18 cellular contexts compared by ENCODE assay signal in the genomic region with DNA sequence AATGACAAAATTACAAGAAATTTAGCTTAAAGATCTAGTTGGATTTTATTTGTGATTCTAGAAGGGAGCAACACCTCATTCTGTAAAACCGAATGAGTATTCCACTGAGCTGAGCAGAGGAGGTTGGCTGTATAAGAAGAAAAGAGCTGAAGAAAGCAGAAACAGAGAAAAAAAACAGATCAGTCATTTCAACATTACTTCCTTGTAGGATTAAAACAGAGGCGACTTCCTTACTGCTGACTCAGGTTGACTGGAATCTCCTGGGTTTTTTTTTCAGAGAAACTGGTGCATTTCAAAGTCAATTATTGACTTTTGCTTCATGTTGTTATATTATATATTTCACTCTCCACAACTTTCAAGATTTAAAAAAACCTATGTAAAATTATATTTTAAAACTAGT.
DNase-seq lines count a peak whose midpoint lies in the region; ATAC-seq, FAIRE-seq and TF ChIP-seq lines count a peak whose summit lies in the region.
"Had no signal": no experiment of that assay in that cellular context is flagged by ENCODE, and none has a peak within 500 bp of the region (broad histone marks: within the 10 kb centered on the region; RNA-seq: fewer than 3 reads in every experiment).

No MANE protein-coding gene starts in this region.

- H3K36me3 Mint-ChIP-seq in T-helper 2 cell treated with Interferon-gamma antibody and Interleukin-4, amounts not matched to agents 5 μg/mL and 100 μg/mL, for 36 hours (ENCODE audit: low read depth): no peaks in the 10 kb centered on the region

- POLR2A ChIA-PET in HepG2 (lab: Yijun Ruan, JAX): no interaction called here

- CTCF ChIA-PET in mammary epithelial cell (lab: Charles Lee; ENCODE audit: low non-redundant PET) (no interaction called here), HepG2 (lab: Yijun Ruan, JAX; ENCODE audit: low intra/inter-chr PET ratio, low total read pairs) (no interaction called here)

- H3K9ac ChIP-seq in mammary epithelial cell (ENCODE audit: insufficient read depth, low read length) (no peak overlapping the region), HepG2 (ENCODE audit: insufficient read depth, low read depth, low read length) (no peak overlapping the region)

- TF ChIP-seq EP300 in HepG2 (IDR thresholded peaks at IDR 0.05; ENCODE audit: low read depth in 2 of 2, low read length in 2 of 2) (no peak), HepG2 (CRISPR knock-in tag; IDR thresholded peaks at IDR 0.05; ENCODE audit: borderline replicate concordance) (no peak)

- no peak for TF ChIP-seq RAD21 in HepG2 (CRISPR knock-in tag; IDR thresholded peaks at IDR 0.05)

- H3K4me3 Mint-ChIP-seq in T-helper 2 cell treated with Interferon-gamma antibody and Interleukin-4, amounts not matched to agents 5 μg/mL and 100 μg/mL, for 36 hours: no peak overlapping the region
- H3K4me3 Mint-ChIP-seq: T-helper 1 cell treated with Interleukin-12 subunit alpha and Interleukin-12 subunit beta and Interleukin-4 antibody, amounts not matched to agents 30 μg/mL and 1 μg/mL, for 36 hours had no signal

- intact Hi-C loops in mammary epithelial cell (cut with micrococcal nuclease) (no loop called here), HepG2 (cut with micrococcal nuclease; ENCODE audit: unreplicated experiment) (no loop called here)

- WGBS in mammary epithelial cell (ENCODE audit: low coverage, missing lambda C conversion rate): 15% methylated on average over 2 of the region's 2 CpGs
- WGBS in HepG2 (ENCODE audit: low lambda C conversion rate): 3% methylated on average over 2 of the region's 2 CpGs

- no peak for ATAC-seq in HepG2
- ATAC-seq: gastrocnemius medialis had no signal

- no peaks in the 10 kb centered on the region for H3K27me3 ChIP-seq in mammary epithelial cell (ENCODE audit: insufficient read depth, low read length)
- H3K27me3 ChIP-seq in HepG2 (ENCODE audit: control insufficient read depth in 1 of 2, insufficient read depth in 2 of 2, low read length in 2 of 2): no peaks in the 10 kb centered on the region
- H3K27me3 ChIP-seq: gastrocnemius medialis had no signal

- FAIRE-seq in HepG2 (lab: Jason Lieb, UNC): no peak
- FAIRE-seq: A204.1, G401.6 had no signal

- H3K27me3 Mint-ChIP-seq in T-helper 2 cell treated with Interferon-gamma antibody and Interleukin-4, amounts not matched to agents 5 μg/mL and 100 μg/mL, for 36 hours (ENCODE audit: low read depth): no peaks in the 10 kb centered on the region

- TF ChIP-seq CTCF in mammary epithelial cell (conservative IDR thresholded peaks at IDR 0.05 in 1 of 2, IDR thresholded peaks at IDR 0.05 in 1 of 2; ENCODE audit: extremely low read depth in 1 of 2, insufficient read depth in 1 of 2, low read depth in 1 of 2, low read length in 2 of 2) (no peak), HepG2 (CRISPR knock-in tag; IDR thresholded peaks at IDR 0.05) (no peak)

- H3K79me2 ChIP-seq in mammary epithelial cell (ENCODE audit: insufficient read depth, low read length): no peaks in the 10 kb centered on the region
- H3K79me2 ChIP-seq in HepG2 (ENCODE audit: insufficient read depth, low read length): no peaks in the 10 kb centered on the region

- dilution Hi-C loops in mammary epithelial cell (cut with HindIII; ENCODE audit: low sequenced_read_pairs): no loop called here

- H3K9me3 ChIP-seq in mammary epithelial cell (replicated peaks; ENCODE audit: insufficient read depth, low read length) (no peaks in the 10 kb centered on the region), HepG2 (ENCODE audit: low read length) (peaks cover 16% of the 10 kb centered on the region; the same call in 1 of the 2 replicates)
- H3K9me3 ChIP-seq: gastrocnemius medialis, prostate gland had no signal

- H3K36me3 ChIP-seq in mammary epithelial cell (ENCODE audit: insufficient read depth, low read length) (no peaks in the 10 kb centered on the region), HepG2 (replicated peaks in 1 of 2; ENCODE audit: control insufficient read depth in 1 of 2, insufficient read depth in 2 of 2, low read length in 2 of 2) (no peaks in the 10 kb centered on the region)
- H3K36me3 ChIP-seq: gastrocnemius medialis, prostate gland had no signal

- H4K20me1 ChIP-seq in mammary epithelial cell (ENCODE audit: insufficient read depth, low read length) (no peaks in the 10 kb centered on the region), HepG2 (ENCODE audit: insufficient read depth, low read length) (no peaks in the 10 kb centered on the region)

- H2AFZ ChIP-seq in mammary epithelial cell (ENCODE audit: low read depth, low read length) (no peak overlapping the region), HepG2 (ENCODE audit: low read length) (no peak overlapping the region)

- no peak overlapping the region for H3K27ac ChIP-seq in mammary epithelial cell (ENCODE audit: insufficient read depth, low read depth, low read length)
- no peak overlapping the region for H3K27ac ChIP-seq in HepG2 (ENCODE audit: extremely low read length, insufficient read depth, low read length)
- H3K27ac ChIP-seq: gastrocnemius medialis, prostate gland had no signal

- no TSS peak for BruUV-seq in mammary epithelial cell (replicated peaks; lab: Mats Ljungman, UMichigan)
- no TSS peak for BruUV-seq in HepG2 (replicated peaks; lab: Mats Ljungman, UMichigan)

- TF ChIP-seq POLR2A in HepG2 (IDR thresholded peaks at IDR 0.05; ENCODE audit: insufficient read depth in 1 of 2, low read depth in 2 of 2, low read length in 2 of 2): no peak

- H3K4me1 ChIP-seq in mammary epithelial cell (ENCODE audit: insufficient read depth, low read length) (no peaks in the 10 kb centered on the region), HepG2 (ENCODE audit: insufficient read depth, low read length) (no peaks in the 10 kb centered on the region)
- H3K4me1 ChIP-seq: gastrocnemius medialis, prostate gland had no signal

- H3K27ac Mint-ChIP-seq in T-helper 2 cell treated with Interferon-gamma antibody and Interleukin-4, amounts not matched to agents 5 μg/mL and 100 μg/mL, for 36 hours: no peak overlapping the region
- H3K27ac Mint-ChIP-seq: T-helper 1 cell treated with Interleukin-12 subunit alpha and Interleukin-12 subunit beta and Interleukin-4 antibody, amounts not matched to agents 30 μg/mL and 1 μg/mL, for 36 hours had no signal

- H3K4me2 ChIP-seq in mammary epithelial cell (ENCODE audit: insufficient read depth, low read depth, low read length) (no peak overlapping the region), HepG2 (ENCODE audit: low read depth, low read length) (no peak overlapping the region)

- no peaks in the 10 kb centered on the region for H3K4me1 Mint-ChIP-seq in T-helper 2 cell treated with Interferon-gamma antibody and Interleukin-4, amounts not matched to agents 5 μg/mL and 100 μg/mL, for 36 hours (ENCODE audit: low read depth)

- in situ Hi-C loops in mammary epithelial cell (cut with MboI; ENCODE audit: low sequenced_read_pairs in 2 of 2): no loop called here
- in situ Hi-C loops in HepG2 (cut with HindIII; ENCODE audit: extremely low pct_ligation_motif_present, low pct_unique_long_range_greater_than_20kb): no loop called here

- H3K4me3 ChIP-seq in mammary epithelial cell (replicated peaks in 1 of 3; ENCODE audit: insufficient read depth in 1 of 3, low read depth in 2 of 3, low read length in 3 of 3) (no peak overlapping the region), HepG2 (replicated peaks in 1 of 3; ENCODE audit: insufficient read depth in 1 of 3, low read depth in 2 of 3, low read length in 3 of 3) (no peak overlapping the region)
- H3K4me3 ChIP-seq: gastrocnemius medialis, prostate gland had no signal

- H3K9me3 Mint-ChIP-seq in T-helper 2 cell treated with Interferon-gamma antibody and Interleukin-4, amounts not matched to agents 5 μg/mL and 100 μg/mL, for 36 hours: no peaks in the 10 kb centered on the region
- H3K9me3 Mint-ChIP-seq: T-helper 1 cell treated with Interleukin-12 subunit alpha and Interleukin-12 subunit beta and Interleukin-4 antibody, amounts not matched to agents 30 μg/mL and 1 μg/mL, for 36 hours had no signal

- DNase-seq in SKM-1 treated with dmso at 0.1 percent for 144 hours (lab: John Stamatoyannopoulos, UW; ENCODE audit: unreplicated experiment) (peak; percentile 28), SKM-1 (lab: John Stamatoyannopoulos, UW; ENCODE audit: unreplicated experiment) (no peak), mammary epithelial cell (peak; percentile 2), HepG2 (ENCODE audit: low spot score) (no peak), dermis blood vessel endothelial cell (no peak), NCI-H2081 (lab: John Stamatoyannopoulos, UW) (no peak)
- no peak for DNase-seq in T-helper 2 cell treated with Interferon-gamma antibody and Interleukin-4, amounts not matched to agents 5 μg/mL and 100 μg/mL, for 36 hours (ENCODE audit: low spot score)
- DNase-seq in NK-92 treated with Interleukin-12 subunit alpha and Interleukin-12 subunit beta, amount 100 ng/mL, for 24 hours (lab: John Stamatoyannopoulos, UW): no peak
- DNase-seq: activated naive CD4-positive, alpha-beta T cell treated with anti-CD3 and anti-CD28 coated beads, Interleukin-2, amount 50 U/mL, for 16 hours; gastrocnemius medialis; islet precursor cell; NCI-H2081 treated with DMSO at 0.1 percent for 48 hours; NCI-H69; substantia nigra had no signal

TF ChIP-seq in HepG2, 621 proteins besides CTCF, POLR2A, EP300 and RAD21 (continues in another document):
- TF ChIP-seq ZNF570 (CRISPR knock-in tag; IDR thresholded peaks at IDR 0.05; ENCODE audit: borderline replicate concordance) (no peak), SSRP1 (CRISPR knock-in tag; IDR thresholded peaks at IDR 0.05) (no peak), ERF (CRISPR knock-in tag; IDR thresholded peaks at IDR 0.05) (no peak)

Comparison
In these comparisons a context has a peak if more than half of its experiments do, and no peak if none do; other contexts are left out.
1. DNase-seq: peak in SKM-1 treated with dmso at 0.1 percent for 144 hours (single experiment) and mammary epithelial cell (single experiment); none in SKM-1 (single experiment), HepG2 (single experiment), T-helper 2 cell treated with Interferon-gamma antibody and Interleukin-4, amounts not matched to agents 5 μg/mL and 100 μg/mL, for 36 hours (single experiment), dermis blood vessel endothelial cell (single experiment), NCI-H2081 (0 of 2) and NK-92 treated with Interleukin-12 subunit alpha and Interleukin-12 subunit beta, amount 100 ng/mL, for 24 hours (single experiment).